1 cellular context compared by ENCODE assay signal in genomic region chr5:172059661-172060100, GRCh38.
TF ChIP-seq lines count a peak whose summit lies in the region.

No MANE protein-coding gene starts in this region.

TF ChIP-seq in WTC11, 78 proteins besides CTCF, POLR2A, EP300 and RAD21 (continued from another document):
- TF ChIP-seq MXD4 (CRISPR knock-in tag; IDR thresholded peaks at IDR 0.05; ENCODE audit: borderline replicate concordance) (no peak), NFATC4 (CRISPR knock-in tag; IDR thresholded peaks at IDR 0.05) (no peak), TEAD4 (CRISPR knock-in tag; IDR thresholded peaks at IDR 0.05) (no peak), TP53 (CRISPR knock-in tag; IDR thresholded peaks at IDR 0.05) (no peak)
TF ChIP-seq in WTC11: peak in this region for 0.
